1 cellular context compared by ENCODE assay signal in the genomic region with DNA sequence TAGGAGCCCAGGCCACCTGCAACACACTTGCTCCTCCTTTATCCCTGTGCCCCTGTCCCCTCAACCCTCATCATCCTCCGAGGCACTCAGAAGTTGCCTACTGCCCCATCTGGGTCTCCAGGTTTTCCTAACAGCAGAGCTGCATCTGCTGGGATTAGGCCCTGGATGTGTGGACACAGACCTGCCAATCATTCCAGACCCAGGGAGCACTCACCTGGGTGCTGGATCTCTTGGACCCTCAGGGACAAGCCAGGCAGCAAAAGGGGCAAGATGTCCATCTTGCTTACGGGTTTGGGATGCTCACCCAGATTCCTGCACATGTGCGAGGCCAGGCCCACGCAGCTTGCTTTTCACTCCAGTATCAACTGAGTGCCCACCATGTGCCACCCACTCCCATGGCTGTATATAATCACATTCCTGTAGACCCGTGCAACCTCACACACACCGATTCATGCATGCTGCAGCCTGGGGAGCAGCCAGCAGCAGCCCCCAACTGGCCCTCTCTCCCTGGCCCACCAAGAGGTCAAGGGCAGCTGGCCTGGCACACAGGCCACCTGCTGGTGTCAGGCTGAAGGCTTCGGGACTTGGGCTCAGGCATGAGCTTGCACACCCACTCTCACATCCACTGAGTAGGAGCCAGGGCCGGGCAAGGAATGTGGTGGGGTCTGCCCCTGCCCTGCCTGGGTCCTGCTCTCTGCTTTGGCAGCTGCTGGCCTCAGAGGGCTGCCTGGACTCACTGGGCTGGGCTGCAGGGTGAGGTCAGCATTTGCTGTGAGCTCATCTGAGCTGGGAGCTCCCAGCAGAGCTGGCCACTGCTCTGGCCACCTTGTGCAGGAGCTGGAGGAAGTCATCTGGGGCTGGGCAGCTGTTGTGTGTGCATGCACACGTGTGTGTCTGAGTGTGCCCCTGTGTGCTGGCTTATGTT.
TF ChIP-seq lines count a peak whose summit lies in the region.

No MANE protein-coding gene starts in this region.

TF ChIP-seq in GM12878, 131 proteins besides CTCF, POLR2A, EP300 and RAD21:
- TF ChIP-seq BMI1 (IDR thresholded peaks at IDR 0.05; ENCODE audit: borderline replicate concordance) = no peak
- TF ChIP-seq SMC3 (IDR thresholded peaks at IDR 0.05; ENCODE audit: borderline replicate concordance, low read length) = no peak
- TF ChIP-seq, protein P1, sequence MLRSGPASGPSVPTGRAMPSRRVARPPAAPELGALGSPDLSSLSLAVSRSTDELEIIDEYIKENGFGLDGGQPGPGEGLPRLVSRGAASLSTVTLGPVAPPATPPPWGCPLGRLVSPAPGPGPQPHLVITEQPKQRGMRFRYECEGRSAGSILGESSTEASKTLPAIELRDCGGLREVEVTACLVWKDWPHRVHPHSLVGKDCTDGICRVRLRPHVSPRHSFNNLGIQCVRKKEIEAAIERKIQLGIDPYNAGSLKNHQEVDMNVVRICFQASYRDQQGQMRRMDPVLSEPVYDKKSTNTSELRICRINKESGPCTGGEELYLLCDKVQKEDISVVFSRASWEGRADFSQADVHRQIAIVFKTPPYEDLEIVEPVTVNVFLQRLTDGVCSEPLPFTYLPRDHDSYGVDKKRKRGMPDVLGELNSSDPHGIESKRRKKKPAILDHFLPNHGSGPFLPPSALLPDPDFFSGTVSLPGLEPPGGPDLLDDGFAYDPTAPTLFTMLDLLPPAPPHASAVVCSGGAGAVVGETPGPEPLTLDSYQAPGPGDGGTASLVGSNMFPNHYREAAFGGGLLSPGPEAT (IDR thresholded peaks at IDR 0.05; ENCODE audit: low read depth) = no peak
- no peak for TF ChIP-seq ETV6 (conservative IDR thresholded peaks at IDR 0.05 in 1 of 2, IDR thresholded peaks at IDR 0.05 in 1 of 2; ENCODE audit: borderline replicate concordance in 1 of 2, low read depth in 1 of 2)
- no peak for TF ChIP-seq E4F1 (IDR thresholded peaks at IDR 0.05; ENCODE audit: borderline replicate concordance, partially characterized antibody)
- TF ChIP-seq MYC (IDR thresholded peaks at IDR 0.05; ENCODE audit: insufficient read depth, insufficient read length, insufficient replicate concordance, low read length, severe bottlenecking) = no peak
- TF ChIP-seq FOXK2 (IDR thresholded peaks at IDR 0.05) = no peak
- no peak for TF ChIP-seq LARP7 (IDR thresholded peaks at IDR 0.05)
- TF ChIP-seq CEBPZ (IDR thresholded peaks at IDR 0.05; ENCODE audit: low read depth, low read length) = no peak
- TF ChIP-seq SREBF1 (IDR thresholded peaks at IDR 0.05; ENCODE audit: low read length) = no peak
- TF ChIP-seq, protein P2, sequence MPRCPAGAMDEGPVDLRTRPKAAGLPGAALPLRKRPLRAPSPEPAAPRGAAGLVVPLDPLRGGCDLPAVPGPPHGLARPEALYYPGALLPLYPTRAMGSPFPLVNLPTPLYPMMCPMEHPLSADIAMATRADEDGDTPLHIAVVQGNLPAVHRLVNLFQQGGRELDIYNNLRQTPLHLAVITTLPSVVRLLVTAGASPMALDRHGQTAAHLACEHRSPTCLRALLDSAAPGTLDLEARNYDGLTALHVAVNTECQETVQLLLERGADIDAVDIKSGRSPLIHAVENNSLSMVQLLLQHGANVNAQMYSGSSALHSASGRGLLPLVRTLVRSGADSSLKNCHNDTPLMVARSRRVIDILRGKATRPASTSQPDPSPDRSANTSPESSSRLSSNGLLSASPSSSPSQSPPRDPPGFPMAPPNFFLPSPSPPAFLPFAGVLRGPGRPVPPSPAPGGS (IDR thresholded peaks at IDR 0.05; ENCODE audit: borderline replicate concordance, insufficient read depth, low read depth, low read length, poor library complexity, severe bottlenecking) = no peak
